Comparison of ENCODE assay signal across 11 cellular contexts in genomic region chr5:138981606-138982005, GRCh38.
DNase-seq lines count a peak whose midpoint lies in the region; ATAC-seq lines count a peak whose summit lies in the region.
"Had no signal": no experiment of that assay in that cellular context is flagged by ENCODE, and none has a peak within 500 bp of the region (broad histone marks: within the 10 kb centered on the region; RNA-seq: fewer than 3 reads in every experiment).

No MANE protein-coding gene starts in this region.

- H3K27ac Mint-ChIP-seq in activated T-helper 1 cell treated with anti-CD3 and anti-CD28 coated beads, Interleukin-12 subunit alpha, Interleukin-12 subunit beta, Interleukin-2, Interleukin-4 antibody, amounts not matched to agents 30 ng/mL and 10 ng/mL and 1 ng/mL, durations not matched to agents 14 hours and 24 hours and 36 hours = peak overlapping the region; percentile 69
- H3K27ac Mint-ChIP-seq in immature natural killer cell = peak overlapping the region in 2 of 6 donors; percentile 61 to 65
- H3K27ac Mint-ChIP-seq: CD14-positive monocyte; stimulated activated naive B cell treated with anti-CD40 and anti-IgM and Interleukin-4, amounts not matched to agents 10 μg/mL and 1 μg/mL and 100 μg/mL, for 72 hours had no signal

- intact Hi-C loops in left ventricle myocardium superior (cut with micrococcal nuclease) (no loop called here), cardiac septum (cut with DNase I) (loop anchor here (5.0 kb wide), 1 partner anchor 41 kb away; no protein-coding TSS in a partner anchor)
- intact Hi-C loops in activated T-helper 1 cell treated with anti-CD3 and anti-CD28 coated beads, Interleukin-12 subunit alpha, Interleukin-12 subunit beta, Interleukin-2, Interleukin-4 antibody, amounts not matched to agents 30 ng/mL and 10 ng/mL and 1 ng/mL, durations not matched to agents 14 hours and 24 hours and 36 hours (cut with micrococcal nuclease) = no loop called here

- peaks cover 29% of the 10 kb centered on the region for H3K4me1 Mint-ChIP-seq in activated T-helper 1 cell treated with anti-CD3 and anti-CD28 coated beads, Interleukin-12 subunit alpha, Interleukin-12 subunit beta, Interleukin-2, Interleukin-4 antibody, amounts not matched to agents 30 ng/mL and 10 ng/mL and 1 ng/mL, durations not matched to agents 14 hours and 24 hours and 36 hours (ENCODE audit: low read depth)
- H3K4me1 Mint-ChIP-seq in immature natural killer cell = peaks cover 35 to 38% of the 10 kb centered on the region in 2 donors

- H3K4me3 Mint-ChIP-seq in activated T-helper 1 cell treated with anti-CD3 and anti-CD28 coated beads, Interleukin-12 subunit alpha, Interleukin-12 subunit beta, Interleukin-2, Interleukin-4 antibody, amounts not matched to agents 30 ng/mL and 10 ng/mL and 1 ng/mL, durations not matched to agents 14 hours and 24 hours and 36 hours = no peak overlapping the region
- H3K4me3 Mint-ChIP-seq in immature natural killer cell = peak overlapping the region in 4 of 5 donors; percentile 1 to 60 (median 42)
- H3K4me3 Mint-ChIP-seq: CD14-positive monocyte; stimulated activated naive B cell treated with anti-CD40 and anti-IgM and Interleukin-4, amounts not matched to agents 10 μg/mL and 1 μg/mL and 100 μg/mL, for 72 hours had no signal

- H3K36me3 Mint-ChIP-seq in activated T-helper 1 cell treated with anti-CD3 and anti-CD28 coated beads, Interleukin-12 subunit alpha, Interleukin-12 subunit beta, Interleukin-2, Interleukin-4 antibody, amounts not matched to agents 30 ng/mL and 10 ng/mL and 1 ng/mL, durations not matched to agents 14 hours and 24 hours and 36 hours (ENCODE audit: low read depth) = peaks cover 2% of the 10 kb centered on the region
- peaks cover 0 to 6% (median 4%) of the 10 kb centered on the region in 3 donors for H3K36me3 Mint-ChIP-seq in immature natural killer cell

- peaks cover 2% of the 10 kb centered on the region for H3K27me3 Mint-ChIP-seq in activated T-helper 1 cell treated with anti-CD3 and anti-CD28 coated beads, Interleukin-12 subunit alpha, Interleukin-12 subunit beta, Interleukin-2, Interleukin-4 antibody, amounts not matched to agents 30 ng/mL and 10 ng/mL and 1 ng/mL, durations not matched to agents 14 hours and 24 hours and 36 hours (ENCODE audit: insufficient read depth)
- peaks cover 0 to 5% (median 1%) of the 10 kb centered on the region in 3 donors for H3K27me3 Mint-ChIP-seq in immature natural killer cell (ENCODE audit: low read depth in 3 of 3)
- H3K27me3 Mint-ChIP-seq: stimulated activated naive B cell treated with anti-CD40 and anti-IgM and Interleukin-4, amounts not matched to agents 10 μg/mL and 1 μg/mL and 100 μg/mL, for 72 hours had no signal

- H3K9me3 Mint-ChIP-seq in activated T-helper 1 cell treated with anti-CD3 and anti-CD28 coated beads, Interleukin-12 subunit alpha, Interleukin-12 subunit beta, Interleukin-2, Interleukin-4 antibody, amounts not matched to agents 30 ng/mL and 10 ng/mL and 1 ng/mL, durations not matched to agents 14 hours and 24 hours and 36 hours = no peaks in the 10 kb centered on the region
- no peaks in the 10 kb centered on the region for H3K9me3 Mint-ChIP-seq in immature natural killer cell
- H3K9me3 Mint-ChIP-seq: CD14-positive monocyte; stimulated activated naive B cell treated with anti-CD40 and anti-IgM and Interleukin-4, amounts not matched to agents 10 μg/mL and 1 μg/mL and 100 μg/mL, for 72 hours had no signal

- peak; percentile 49 for ATAC-seq in left ventricle myocardium superior
- ATAC-seq in GM21381 (IDR thresholded peaks at IDR 0.05; ENCODE audit: unreplicated experiment) = no peak
- ATAC-seq: stimulated activated naive B cell treated with anti-CD40 and anti-IgM and Interleukin-4, amounts not matched to agents 10 μg/mL and 1 μg/mL and 100 μg/mL, for 72 hours had no signal

- no peak for DNase-seq in left ventricle myocardium superior
- DNase-seq in cardiac septum (ENCODE audit: low spot score) = no peak
- DNase-seq in activated T-helper 1 cell treated with anti-CD3 and anti-CD28 coated beads, Interleukin-12 subunit alpha, Interleukin-12 subunit beta, Interleukin-2, Interleukin-4 antibody, amounts not matched to agents 30 ng/mL and 10 ng/mL and 1 ng/mL, durations not matched to agents 14 hours and 24 hours and 36 hours (ENCODE audit: low spot score) = no peak
- peak; percentile 12 to 22 (median 13) for DNase-seq in immature natural killer cell
- DNase-seq in NCI-H187 (lab: John Stamatoyannopoulos, UW) = no peak
- no peak for DNase-seq in middle frontal gyrus (ENCODE audit: extremely low spot score, low spot score)
- no peak for DNase-seq in A172 (ENCODE audit: low spot score)
- DNase-seq: NCI-H1436 treated with DMSO at 0.1 percent for 48 hours; stimulated activated naive B cell treated with anti-CD40 and anti-IgM and Interleukin-4, amounts not matched to agents 10 μg/mL and 1 μg/mL and 100 μg/mL, for 72 hours had no signal

Comparison
In these comparisons a context has a peak if more than half of its experiments do, and no peak if none do; other contexts are left out.
1. DNase-seq: peak in immature natural killer cell (3 of 3); none in left ventricle myocardium superior (single experiment), cardiac septum (single experiment), activated T-helper 1 cell treated with anti-CD3 and anti-CD28 coated beads, Interleukin-12 subunit alpha, Interleukin-12 subunit beta, Interleukin-2, Interleukin-4 antibody, amounts not matched to agents 30 ng/mL and 10 ng/mL and 1 ng/mL, durations not matched to agents 14 hours and 24 hours and 36 hours (single experiment), NCI-H187 (0 of 2), middle frontal gyrus (single experiment) and A172 (single experiment).